1 cellular context compared by ENCODE assay signal in the genomic region with DNA sequence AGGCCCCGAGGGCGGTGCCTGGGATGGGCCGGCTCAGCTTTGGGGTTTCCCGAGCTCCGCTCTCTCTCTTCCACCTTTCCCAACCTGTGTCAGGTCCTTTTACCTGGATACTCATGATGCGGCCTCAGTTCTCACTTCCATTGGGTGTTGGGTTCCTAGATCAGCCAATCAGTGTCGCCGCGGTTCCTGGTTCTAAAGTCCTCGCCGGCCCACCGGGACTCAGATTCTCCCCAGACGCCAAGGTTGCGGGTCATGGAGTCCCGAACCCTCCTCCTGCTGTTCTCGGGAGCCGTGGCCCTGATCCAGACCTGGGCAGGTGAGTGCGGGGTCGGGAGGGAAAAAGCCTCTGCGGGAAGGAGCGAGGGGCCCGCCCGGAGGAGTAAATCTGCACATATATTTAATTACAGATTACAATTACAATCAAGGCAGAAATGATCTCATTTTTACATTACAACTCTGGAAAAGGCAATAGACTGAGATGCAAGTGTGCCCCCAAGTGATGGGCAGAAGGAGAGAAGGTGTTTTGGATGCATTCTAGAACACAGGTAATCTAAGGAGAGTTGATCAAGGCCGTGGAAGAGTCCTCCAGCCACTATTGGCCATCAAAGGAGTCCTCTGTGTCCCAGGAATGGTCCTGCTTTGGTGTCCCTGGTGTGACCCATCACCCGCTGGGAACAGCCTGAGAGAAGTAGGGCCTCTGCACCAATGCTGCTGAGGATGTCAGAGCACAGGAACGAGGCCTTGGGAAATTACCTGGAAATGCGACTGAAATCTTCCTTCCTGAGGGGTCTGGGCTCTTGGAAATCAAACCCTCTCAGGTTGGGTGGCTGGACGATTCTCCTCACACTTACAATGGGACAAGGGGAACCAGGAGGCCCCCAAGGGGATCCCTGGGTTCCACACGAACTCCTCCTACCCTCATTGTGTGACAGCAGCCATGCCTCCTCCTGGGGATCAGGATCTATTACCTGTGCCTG.
TF ChIP-seq lines count a peak whose summit lies in the region.

No MANE protein-coding gene starts in this region.

TF ChIP-seq in K562, 482 proteins besides CTCF, POLR2A, EP300 and RAD21 (continued from another document and continues in another):
- no peak for TF ChIP-seq TEAD1 (CRISPR knock-in tag; IDR thresholded peaks at IDR 0.05)
- no peak for TF ChIP-seq PHF21A (IDR thresholded peaks at IDR 0.05; ENCODE audit: borderline replicate concordance, low read depth)
- no peak for TF ChIP-seq TFAP4 (CRISPR knock-in tag; IDR thresholded peaks at IDR 0.05; ENCODE audit: borderline replicate concordance)
- TF ChIP-seq, protein P1, sequence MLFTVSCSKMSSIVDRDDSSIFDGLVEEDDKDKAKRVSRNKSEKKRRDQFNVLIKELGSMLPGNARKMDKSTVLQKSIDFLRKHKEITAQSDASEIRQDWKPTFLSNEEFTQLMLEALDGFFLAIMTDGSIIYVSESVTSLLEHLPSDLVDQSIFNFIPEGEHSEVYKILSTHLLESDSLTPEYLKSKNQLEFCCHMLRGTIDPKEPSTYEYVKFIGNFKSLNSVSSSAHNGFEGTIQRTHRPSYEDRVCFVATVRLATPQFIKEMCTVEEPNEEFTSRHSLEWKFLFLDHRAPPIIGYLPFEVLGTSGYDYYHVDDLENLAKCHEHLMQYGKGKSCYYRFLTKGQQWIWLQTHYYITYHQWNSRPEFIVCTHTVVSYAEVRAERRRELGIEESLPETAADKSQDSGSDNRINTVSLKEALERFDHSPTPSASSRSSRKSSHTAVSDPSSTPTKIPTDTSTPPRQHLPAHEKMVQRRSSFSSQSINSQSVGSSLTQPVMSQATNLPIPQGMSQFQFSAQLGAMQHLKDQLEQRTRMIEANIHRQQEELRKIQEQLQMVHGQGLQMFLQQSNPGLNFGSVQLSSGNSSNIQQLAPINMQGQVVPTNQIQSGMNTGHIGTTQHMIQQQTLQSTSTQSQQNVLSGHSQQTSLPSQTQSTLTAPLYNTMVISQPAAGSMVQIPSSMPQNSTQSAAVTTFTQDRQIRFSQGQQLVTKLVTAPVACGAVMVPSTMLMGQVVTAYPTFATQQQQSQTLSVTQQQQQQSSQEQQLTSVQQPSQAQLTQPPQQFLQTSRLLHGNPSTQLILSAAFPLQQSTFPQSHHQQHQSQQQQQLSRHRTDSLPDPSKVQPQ (CRISPR knock-in tag; IDR thresholded peaks at IDR 0.05; ENCODE audit: borderline replicate concordance), result no peak
- no peak for TF ChIP-seq ZKSCAN8 (CRISPR knock-in tag; IDR thresholded peaks at IDR 0.05)
- no peak for TF ChIP-seq ZNF347 (CRISPR knock-in tag; IDR thresholded peaks at IDR 0.05; ENCODE audit: low read depth)
- TF ChIP-seq MAFF (IDR thresholded peaks at IDR 0.05; ENCODE audit: low read length), result no peak
- TF ChIP-seq CC2D1A (IDR thresholded peaks at IDR 0.05), result no peak
- no peak for TF ChIP-seq PCBP2 (IDR thresholded peaks at IDR 0.05; ENCODE audit: low read depth, low read length, poor library complexity, severe bottlenecking)
- no peak for TF ChIP-seq SPI1 (IDR thresholded peaks at IDR 0.05; ENCODE audit: borderline replicate concordance, low read depth, low read length)
- no peak for TF ChIP-seq DACH1 (IDR thresholded peaks at IDR 0.05; ENCODE audit: partially characterized antibody)
- TF ChIP-seq ZNF695 (CRISPR knock-in tag; IDR thresholded peaks at IDR 0.05), result no peak
- no peak for TF ChIP-seq SP1 (CRISPR knock-in tag; IDR thresholded peaks at IDR 0.05)
- no peak for TF ChIP-seq ZBED1 (IDR thresholded peaks at IDR 0.05)
- TF ChIP-seq NR2C2 (CRISPR knock-in tag; IDR thresholded peaks at IDR 0.05), result no peak
- TF ChIP-seq NR2C2 (tag; IDR thresholded peaks at IDR 0.05), result no peak
- TF ChIP-seq CREB1 (IDR thresholded peaks at IDR 0.05), result peak; percentile 85
- TF ChIP-seq CREB1 (CRISPR knock-in tag; IDR thresholded peaks at IDR 0.05), result peak; percentile 81
- TF ChIP-seq ZNF778 (CRISPR knock-in tag; IDR thresholded peaks at IDR 0.05), result no peak
- TF ChIP-seq FOSL1 (tag; conservative IDR thresholded peaks at IDR 0.05), result no peak
- TF ChIP-seq TBL1XR1 (IDR thresholded peaks at IDR 0.05; ENCODE audit: low read length in 2 of 2), result no peak
- TF ChIP-seq HDAC6 (IDR thresholded peaks at IDR 0.05; ENCODE audit: low read depth, low read length), result no peak
- no peak for TF ChIP-seq SRSF1 (IDR thresholded peaks at IDR 0.05; ENCODE audit: low read depth, low read length)
- no peak for TF ChIP-seq ATF1 (CRISPR knock-in tag; IDR thresholded peaks at IDR 0.05)
- peak; percentile 92 for TF ChIP-seq ATF1 (tag; IDR thresholded peaks at IDR 0.05)
- no peak for TF ChIP-seq ZNF133 (CRISPR knock-in tag; IDR thresholded peaks at IDR 0.05)
- TF ChIP-seq SNIP1 (IDR thresholded peaks at IDR 0.05; ENCODE audit: low read depth), result no peak
- TF ChIP-seq ZNF224 (CRISPR knock-in tag; IDR thresholded peaks at IDR 0.05), result no peak
- TF ChIP-seq ZNF143 (CRISPR knock-in tag; IDR thresholded peaks at IDR 0.05), result no peak
- TF ChIP-seq CREM (IDR thresholded peaks at IDR 0.05; ENCODE audit: low read depth), result peak; percentile 95
- TF ChIP-seq GTF2F1 (IDR thresholded peaks at IDR 0.05; ENCODE audit: low read depth, low read length), result peak; percentile 86; the same call in 1 of the 2 replicates
- TF ChIP-seq, protein P2, sequence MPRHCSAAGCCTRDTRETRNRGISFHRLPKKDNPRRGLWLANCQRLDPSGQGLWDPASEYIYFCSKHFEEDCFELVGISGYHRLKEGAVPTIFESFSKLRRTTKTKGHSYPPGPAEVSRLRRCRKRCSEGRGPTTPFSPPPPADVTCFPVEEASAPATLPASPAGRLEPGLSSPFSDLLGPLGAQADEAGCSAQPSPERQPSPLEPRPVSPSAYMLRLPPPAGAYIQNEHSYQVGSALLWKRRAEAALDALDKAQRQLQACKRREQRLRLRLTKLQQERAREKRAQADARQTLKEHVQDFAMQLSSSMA (CRISPR knock-in tag; IDR thresholded peaks at IDR 0.05), result no peak
- no peak for TF ChIP-seq ZFP91 (CRISPR knock-in tag; IDR thresholded peaks at IDR 0.05)
- no peak for TF ChIP-seq CCAR2 (IDR thresholded peaks at IDR 0.05; ENCODE audit: low read depth, low read length)
- no peak for TF ChIP-seq NFATC3 (IDR thresholded peaks at IDR 0.05)
- TF ChIP-seq BHLHE40 (IDR thresholded peaks at IDR 0.05; ENCODE audit: low read length), result 0 out of 2 replicates have a peak, but pooled peaks have one; percentile 4
- no peak for TF ChIP-seq XRCC5 (IDR thresholded peaks at IDR 0.05; ENCODE audit: low read depth, low read length)
- TF ChIP-seq HCFC1 (IDR thresholded peaks at IDR 0.05; ENCODE audit: low read depth, low read length), result no peak
- peak; percentile 52 for TF ChIP-seq RBM25 (IDR thresholded peaks at IDR 0.05; ENCODE audit: low read depth, low read length, severe bottlenecking)
- TF ChIP-seq OTX1 (CRISPR knock-in tag; IDR thresholded peaks at IDR 0.05), result no peak
- TF ChIP-seq EWSR1 (IDR thresholded peaks at IDR 0.05; ENCODE audit: borderline replicate concordance, low read depth, partially characterized antibody), result no peak
- no peak for TF ChIP-seq U2AF2 (optimal IDR thresholded peaks at IDR 0.05; ENCODE audit: low read depth, low read length)
- no peak for TF ChIP-seq ZFP36 (IDR thresholded peaks at IDR 0.05; ENCODE audit: low read depth, low read length, partially characterized antibody)
- TF ChIP-seq NFYB (IDR thresholded peaks at IDR 0.05; ENCODE audit: extremely low read depth, insufficient read length), result peak; percentile 85
- no peak for TF ChIP-seq ZNF274 (IDR thresholded peaks at IDR 0.05; ENCODE audit: borderline replicate concordance, low read depth, low read length)
- TF ChIP-seq RFX5 (IDR thresholded peaks at IDR 0.05; ENCODE audit: low read depth, low read length), result peak; percentile 98
- TF ChIP-seq NONO (IDR thresholded peaks at IDR 0.05; ENCODE audit: low read depth in 2 of 2, low read length in 1 of 2), result no peak
- TF ChIP-seq FOXA3 (CRISPR knock-in tag; conservative IDR thresholded peaks at IDR 0.05 in 1 of 2, IDR thresholded peaks at IDR 0.05 in 1 of 2), result no peak
- no peak for TF ChIP-seq ZNF668 (CRISPR knock-in tag; IDR thresholded peaks at IDR 0.05)
- TF ChIP-seq ZNF318 (IDR thresholded peaks at IDR 0.05; ENCODE audit: borderline replicate concordance in 1 of 2, low read depth in 1 of 2), result no peak
- TF ChIP-seq, protein P3, sequence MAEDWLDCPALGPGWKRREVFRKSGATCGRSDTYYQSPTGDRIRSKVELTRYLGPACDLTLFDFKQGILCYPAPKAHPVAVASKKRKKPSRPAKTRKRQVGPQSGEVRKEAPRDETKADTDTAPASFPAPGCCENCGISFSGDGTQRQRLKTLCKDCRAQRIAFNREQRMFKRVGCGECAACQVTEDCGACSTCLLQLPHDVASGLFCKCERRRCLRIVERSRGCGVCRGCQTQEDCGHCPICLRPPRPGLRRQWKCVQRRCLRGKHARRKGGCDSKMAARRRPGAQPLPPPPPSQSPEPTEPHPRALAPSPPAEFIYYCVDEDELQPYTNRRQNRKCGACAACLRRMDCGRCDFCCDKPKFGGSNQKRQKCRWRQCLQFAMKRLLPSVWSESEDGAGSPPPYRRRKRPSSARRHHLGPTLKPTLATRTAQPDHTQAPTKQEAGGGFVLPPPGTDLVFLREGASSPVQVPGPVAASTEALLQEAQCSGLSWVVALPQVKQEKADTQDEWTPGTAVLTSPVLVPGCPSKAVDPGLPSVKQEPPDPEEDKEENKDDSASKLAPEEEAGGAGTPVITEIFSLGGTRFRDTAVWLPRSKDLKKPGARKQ (CRISPR knock-in tag; IDR thresholded peaks at IDR 0.05), result no peak
